In genomic region chr9:69580582-69580945, GRCh38 we compare ENCODE assay signal across 19 cellular contexts.
DNase-seq lines count a peak whose midpoint lies in the region; ATAC-seq, FAIRE-seq and TF ChIP-seq lines count a peak whose summit lies in the region.
"Had no signal": no experiment of that assay in that cellular context is flagged by ENCODE, and none has a peak within 500 bp of the region (broad histone marks: within the 10 kb centered on the region; RNA-seq: fewer than 3 reads in every experiment).

No MANE protein-coding gene starts in this region.

- TF ChIP-seq CTCF in liver (IDR thresholded peaks at IDR 0.05; ENCODE audit: low read depth, low read length, missing input control) (no peak), esophagus muscularis mucosa (IDR thresholded peaks at IDR 0.05) (no peak)

- H3K36me3 ChIP-seq in BLaER1 (no peaks in the 10 kb centered on the region), liver (ENCODE audit: control insufficient read depth in 4 of 4, insufficient read depth in 3 of 4, low read depth in 1 of 4, low read length in 3 of 4) (no peaks in the 10 kb centered on the region), esophagus muscularis mucosa (no peaks in the 10 kb centered on the region)

- H3K9ac ChIP-seq in BLaER1 (peak overlapping the region; percentile 53; the same call in 1 of the 2 replicates), liver (ENCODE audit: low read depth in 1 of 2, low read length in 2 of 2) (no peak overlapping the region)

- H3K27ac ChIP-seq in BLaER1 (peak overlapping the region; percentile 84), liver (ENCODE audit: low read depth in 1 of 2, low read length in 2 of 2) (peak overlapping the region; percentile 67 to 71), esophagus muscularis mucosa (replicated peaks in 1 of 4) (no peak overlapping the region)

- H3K27me3 ChIP-seq in BLaER1 (no peaks in the 10 kb centered on the region), liver (ENCODE audit: control insufficient read depth in 4 of 4, insufficient read depth in 4 of 4, low read length in 3 of 4) (no peaks in the 10 kb centered on the region), esophagus muscularis mucosa (no peaks in the 10 kb centered on the region)

- H4K20me1 ChIP-seq in BLaER1 = no peaks in the 10 kb centered on the region

- intact Hi-C loops in esophagus muscularis mucosa (cut with DNase I) = no loop called here

- H3K4me3 ChIP-seq in BLaER1 (peak overlapping the region; percentile 20; the same call in 1 of the 2 replicates), liver (ENCODE audit: low read depth in 1 of 3, low read length in 3 of 3) (no peak overlapping the region), esophagus muscularis mucosa (no peak overlapping the region)

- 23% methylated on average over 3 of the region's 3 CpGs for WGBS in liver
- WGBS in esophagus muscularis mucosa = 63% methylated on average over 3 of the region's 3 CpGs

- no peak for TF ChIP-seq EP300 in esophagus muscularis mucosa (IDR thresholded peaks at IDR 0.05)

- H3K4me2 ChIP-seq in BLaER1 = peak overlapping the region; percentile 91

- TF ChIP-seq RAD21 in liver (IDR thresholded peaks at IDR 0.05) = no peak

- 0 out of 2 replicates have a peak, but pooled peaks cover 3% of the 10 kb centered on the region for H3K9me3 ChIP-seq in BLaER1
- H3K9me3 ChIP-seq in liver (ENCODE audit: control insufficient read depth in 4 of 4, low read length in 3 of 4) = no peaks in the 10 kb centered on the region
- H3K9me3 ChIP-seq in esophagus muscularis mucosa = no peaks in the 10 kb centered on the region
- H3K9me3 ChIP-seq: Caco-2 had no signal

- DNase-seq in DMS79 treated with DMSO at 0.1 percent for 48 hours (lab: John Stamatoyannopoulos, UW) (peak; percentile 30), RCC 7860 (ENCODE audit: low spot score) (peak; percentile 17), esophagus muscularis mucosa (ENCODE audit: extremely low spot score) (no peak), medulla oblongata (ENCODE audit: extremely low spot score) (no peak)
- DNase-seq: Caco-2; CD4-positive, CD25-positive, alpha-beta regulatory T cell; DMS153; Kasumi-1; NCI-H187 treated with DMSO at 0.1 percent for 48 hours; NCI-H2171; NCI-H748 treated with DMSO at 0.1 percent for 48 hours; SHP77 treated with DMSO at 0.1 percent for 48 hours had no signal

- TF ChIP-seq POLR2A in esophagus muscularis mucosa (IDR thresholded peaks at IDR 0.05; ENCODE audit: low read depth) = no peak

- no peak for FAIRE-seq in RCC 7860 (lab: Jason Lieb, UNC)
- FAIRE-seq: GM19239 had no signal

- ATAC-seq in HG02798 (IDR thresholded peaks at IDR 0.05; ENCODE audit: poor library complexity, unreplicated experiment) = no peak
- no peak for ATAC-seq in HG02870 (IDR thresholded peaks at IDR 0.05; ENCODE audit: unreplicated experiment)
- ATAC-seq: Panc1, SK-N-SH treated with all-trans-retinoic acid at 6 μM for 48 hours had no signal

- H3K4me1 ChIP-seq in BLaER1 = peaks cover 78% of the 10 kb centered on the region
- peaks cover 3 to 42% (median 40%) of the 10 kb centered on the region in 4 donors for H3K4me1 ChIP-seq in liver (ENCODE audit: control insufficient read depth in 4 of 4, insufficient read depth in 4 of 4, low read length in 3 of 4)
- H3K4me1 ChIP-seq in esophagus muscularis mucosa = no peaks in the 10 kb centered on the region
- H3K4me1 ChIP-seq: Caco-2 had no signal

TF ChIP-seq in liver, 16 proteins besides CTCF, POLR2A, EP300 and RAD21:
- TF ChIP-seq ATF3 (IDR thresholded peaks at IDR 0.05) (no peak), TAF1 (conservative IDR thresholded peaks at IDR 0.05) (no peak), RXRA (IDR thresholded peaks at IDR 0.05) (peak in 1 of 2 donors; percentile 4), JUND (IDR thresholded peaks at IDR 0.05) (peak in 1 of 2 donors; percentile 10), HNF4G (IDR thresholded peaks at IDR 0.05) (no peak), GABPA (IDR thresholded peaks at IDR 0.05 in 1 of 2, conservative IDR thresholded peaks at IDR 0.05 in 1 of 2) (no peak), REST (IDR thresholded peaks at IDR 0.05) (no peak)

Comparison
In these comparisons a context has a peak if more than half of its experiments do, and no peak if none do; other contexts are left out.
1. H3K27ac ChIP-seq: peak in BLaER1 (single experiment) and liver (2 of 2); none in esophagus muscularis mucosa (0 of 4).
2. DNase-seq: peak in DMS79 treated with DMSO at 0.1 percent for 48 hours (single experiment) and RCC 7860 (single experiment); none in esophagus muscularis mucosa (single experiment) and medulla oblongata (single experiment).